17 cellular contexts compared by ENCODE assay signal in genomic region chr1:233299450-233299849, GRCh38. TPM values are rescaled to one million over a fixed set of nuclear protein-coding genes. Genes with fewer than 3 reads are reported as not detected.
A peak's percentile ranks its signal among the peaks of the same experiment; 100 is the strongest.
DNase-seq lines count a peak whose midpoint lies in the region; ATAC-seq, FAIRE-seq and TF ChIP-seq lines count a peak whose summit lies in the region.
"Had no signal": no experiment of that assay in that cellular context is flagged by ENCODE, and none has a peak within 500 bp of the region (broad histone marks: within the 10 kb centered on the region; RNA-seq: fewer than 3 reads in every experiment).

No MANE protein-coding gene starts in this region.

- H3K79me1 ChIP-seq in H1 (ENCODE audit: low read depth, low read length): no peaks in the 10 kb centered on the region

- no peak overlapping the region for H4K5ac ChIP-seq in H1 (ENCODE audit: insufficient read length, low read depth, low read length)

- H4K20me1 ChIP-seq in PC-3 (ENCODE audit: low read length) (peaks cover 3% of the 10 kb centered on the region; the same call in 1 of the 2 replicates), H1 (replicated peaks in 1 of 2; ENCODE audit: control insufficient read depth in 1 of 2, insufficient read depth in 2 of 2, low read length in 2 of 2) (no peaks in the 10 kb centered on the region)

- TF ChIP-seq CTCF in PC-3 (conservative IDR thresholded peaks at IDR 0.05; ENCODE audit: low read depth, low read length) (no peak), H1 (IDR thresholded peaks at IDR 0.05; ENCODE audit: control extremely low read depth in 1 of 3, insufficient read depth in 1 of 3, low read depth in 1 of 3, low read length in 3 of 3) (peak in 2 of 3 experiments; percentile 8 to 21; a peak in 2 of 4 replicates), foreskin fibroblast (IDR thresholded peaks at IDR 0.05; ENCODE audit: low read depth, low read length) (no peak)

- peaks cover 17% of the 10 kb centered on the region for H3K4me1 ChIP-seq in PC-3 (ENCODE audit: insufficient read depth, low read length)
- H3K4me1 ChIP-seq in H1 (replicated peaks in 1 of 4; ENCODE audit: control insufficient read depth in 3 of 4, insufficient read depth in 4 of 4, low read length in 3 of 4): peaks cover 0 to 6% (median 2%) of the 10 kb centered on the region in 4 experiments; a peak in 6 of 7 replicates

- H3K4ac ChIP-seq in H1 (replicated peaks; ENCODE audit: insufficient read length, low read depth, low read length): no peak overlapping the region

- CTCF ChIA-PET in PC-3 (lab: Charles Lee) (interaction anchor here (0.7 kb wide), 1 partner anchor 106 kb away, joined by 3 read pairs; no protein-coding TSS in a partner anchor), H1 (lab: Charles Lee; ENCODE audit: partially characterized antibody) (interaction anchor here (1.3 kb wide), 1 partner anchor 17 kb away, joined by 4 read pairs; no protein-coding TSS in a partner anchor)

- H3K14ac ChIP-seq in H1 (ENCODE audit: insufficient read length): no peak overlapping the region

- H3K27me3 ChIP-seq in PC-3 (ENCODE audit: low read length) (no peaks in the 10 kb centered on the region), H1 (replicated peaks in 1 of 4; ENCODE audit: control insufficient read depth in 3 of 4, extremely low read depth in 1 of 4, insufficient read depth in 3 of 4, low read length in 3 of 4) (no peaks in the 10 kb centered on the region)

- H2BK20ac ChIP-seq in H1 (ENCODE audit: low read length): no peak overlapping the region

- H3F3A ChIP-seq in PC-3 (ENCODE audit: low read length, unreplicated experiment): no peaks in the 10 kb centered on the region

- TF ChIP-seq RAD21 in H1 (IDR thresholded peaks at IDR 0.05 in 1 of 2, conservative IDR thresholded peaks at IDR 0.05 in 1 of 2; ENCODE audit: low read depth in 2 of 2, low read length in 2 of 2): peak in 1 of 2 experiments; percentile 21; a peak in 1 of 4 replicates

- FAIRE-seq in H1 (lab: Jason Lieb, UNC) (no peak), frontal cortex (lab: Jason Lieb, UNC) (no peak)
- FAIRE-seq: A549, G401.6, GM12891, GM19239, HTR-8/SVneo had no signal

- ATAC-seq in PC-3: peak; percentile 29
- ATAC-seq: A549 had no signal

- no peak overlapping the region for H3K4me3 ChIP-seq in PC-3 (ENCODE audit: low read length)
- H3K4me3 ChIP-seq in H1 (ENCODE audit: extremely low read depth in 1 of 4, insufficient read depth in 2 of 4, low read depth in 3 of 4, low read length in 4 of 4): no peak overlapping the region
- H3K4me3 ChIP-seq in foreskin fibroblast (ENCODE audit: low read depth in 1 of 2, low read length in 2 of 2): no peak overlapping the region
- H3K4me3 ChIP-seq: A549 had no signal

- POLR2A ChIA-PET in PC-3 (lab: Charles Lee; ENCODE audit: unreplicated experiment): interaction anchor here (0.6 kb wide), 2 partner anchors 11 to 767 kb away, joined by 3 read pairs; no protein-coding TSS in a partner anchor
- POLR2A ChIA-PET in H1 (lab: Charles Lee; ENCODE audit: partially characterized antibody): no interaction called here

- 74% methylated on average over 5 of the region's 5 CpGs; no CpG with 5 or more reads in 1 of the 2 experiments for WGBS in H1 (ENCODE audit: extremely low coverage in 1 of 2, insufficient coverage in 1 of 2, insufficient read length in 1 of 2, insufficient replicate concordance in 2 of 2, low coverage in 1 of 2, low lambda C conversion rate in 2 of 2, missing lambda C conversion rate in 1 of 2), 2 experiments

- H3K9me3 ChIP-seq in PC-3 (ENCODE audit: low read length): 0 out of 2 replicates have a peak, but pooled peaks cover 6% of the 10 kb centered on the region
- 0 out of 4 replicates have a peak, but pooled peaks cover 0 to 3% of the 10 kb centered on the region in 2 experiments for H3K9me3 ChIP-seq in H1 (ENCODE audit: insufficient read depth in 2 of 2, low read depth in 1 of 2, low read length in 1 of 2)

- H3K18ac ChIP-seq in H1 (ENCODE audit: extremely low read depth, low read length): no peak overlapping the region

- no peak overlapping the region for H2BK12ac ChIP-seq in H1 (ENCODE audit: low read depth, low read length)

- intact Hi-C loops in PC-3 (cut with micrococcal nuclease): no loop called here

- H3K79me2 ChIP-seq in PC-3 (ENCODE audit: low read length) (peaks cover 9% of the 10 kb centered on the region), H1 (ENCODE audit: control insufficient read depth in 1 of 2, insufficient read depth in 2 of 2, low read length in 2 of 2) (peaks cover 7 to 21% of the 10 kb centered on the region in 2 experiments)

- no peak for TF ChIP-seq EP300 in H1 (IDR thresholded peaks at IDR 0.05; ENCODE audit: borderline replicate concordance in 1 of 2, low read depth in 2 of 2, low read length in 2 of 2)

- H3K36me3 ChIP-seq in PC-3 (ENCODE audit: low read depth, low read length): no peaks in the 10 kb centered on the region
- H3K36me3 ChIP-seq in H1 (ENCODE audit: control insufficient read depth in 2 of 4, insufficient read depth in 4 of 4, low read length in 3 of 4): no peaks in the 10 kb centered on the region

- no TSS peak for BruUV-seq in PC-3 (replicated peaks; lab: Mats Ljungman, UMichigan)

- H3K9ac ChIP-seq in PC-3 (ENCODE audit: low read length): no peak overlapping the region
- H3K9ac ChIP-seq in H1 (replicated peaks in 1 of 4; ENCODE audit: extremely low read depth in 1 of 4, low read depth in 3 of 4, low read length in 3 of 4): no peak overlapping the region

- no peak overlapping the region for H3K4me2 ChIP-seq in PC-3 (ENCODE audit: low read length)
- no peak overlapping the region for H3K4me2 ChIP-seq in H1 (ENCODE audit: insufficient read depth in 1 of 2, low read depth in 2 of 2, low read length in 2 of 2)
- H3K4me2 ChIP-seq: A549 had no signal

- DNase-seq in ELF-1 (ENCODE audit: low read depth, low spot score) (peak; percentile 6), NCI-H146 (lab: John Stamatoyannopoulos, UW) (peak; percentile 25), PC-3 (peak; percentile 24), H1 (ENCODE audit: low read depth in 1 of 2, low spot score in 2 of 2) (no peak), EL (no peak), activated T-cell treated with anti-CD3 and anti-CD28 coated beads for 4 hours (no peak), foreskin fibroblast (no peak), frontal cortex (ENCODE audit: low spot score in 2 of 2) (no peak)
- DNase-seq: Caco-2; CD8-positive, alpha-beta memory T cell; HCEC 1CT; HFFc6 had no signal

- H2BK5ac ChIP-seq in H1 (ENCODE audit: low read depth, low read length): no peak overlapping the region

- H4K8ac ChIP-seq in H1 (ENCODE audit: extremely low read depth, insufficient read depth, low read length): no peak overlapping the region

- no peak overlapping the region for H3K23ac ChIP-seq in H1 (ENCODE audit: insufficient read length)

- H3K27ac ChIP-seq in PC-3 (ENCODE audit: low read length) (no peak overlapping the region), H1 (ENCODE audit: low read depth, low read length) (no peak overlapping the region)
- H3K27ac ChIP-seq: A549 had no signal

- no peaks in the 10 kb centered on the region for H3K9me2 ChIP-seq in PC-3 (replicated peaks; ENCODE audit: low read length)

- H3K23me2 ChIP-seq in H1 (ENCODE audit: low read depth, low read length): no peaks in the 10 kb centered on the region

- H3K56ac ChIP-seq in H1 (replicated peaks; ENCODE audit: insufficient read length, low read depth, low read length): no peak overlapping the region

- no peak for TF ChIP-seq POLR2A in H1 (IDR thresholded peaks at IDR 0.05; ENCODE audit: control extremely low read depth in 1 of 2, low read depth in 2 of 2, low read length in 2 of 2)

- no peak overlapping the region for H2AFZ ChIP-seq in PC-3 (ENCODE audit: low read length)
- no peak overlapping the region for H2AFZ ChIP-seq in H1 (ENCODE audit: low read length)

- H4K91ac ChIP-seq in H1 (replicated peaks; ENCODE audit: insufficient read length, low read length): no peak overlapping the region

- no peak overlapping the region for H2BK120ac ChIP-seq in H1 (replicated peaks; ENCODE audit: low read depth, low read length)

- H2AK5ac ChIP-seq in H1 (ENCODE audit: low read depth, low read length): no peak overlapping the region

- H2BK15ac ChIP-seq in H1 (ENCODE audit: low read length): 0 out of 2 replicates have a peak overlapping the region, but pooled peaks have one; percentile 8

TF ChIP-seq in H1, 55 proteins besides CTCF, POLR2A, EP300 and RAD21 (continues in another document):
- no peak for TF ChIP-seq FOSL1 (IDR thresholded peaks at IDR 0.05; ENCODE audit: insufficient read depth, low read depth, low read length)
- TF ChIP-seq ATF2 (IDR thresholded peaks at IDR 0.05; ENCODE audit: low read length): no peak

RNA-seq across cellular contexts. Expression of gene PCNX2, which starts 3.9 kb away (rescaled TPM):
- total RNA-seq in PC-3 (2014; rRNA removed) (17.3 and 34.6 TPM in 2 replicates), frontal cortex (228 TPM)
- 44.1 and 46.1 TPM in 2 replicates for total RNA-seq in H1 (2021; fragmentation: NEBNext Ultra II Directional; extraction: Animal tissue kit (Norgen Biotek cat#: 25700))
- 51.2 and 57.6 TPM in 2 replicates for polyA plus RNA-seq in H1 (2011; rRNA removed)
- polyA plus RNA-seq in H1 (2011; cell fraction: cytosol; rRNA removed): 42.6 TPM
- 152 TPM for polyA plus RNA-seq in H1 (2011; cell fraction: nucleus; rRNA removed)
- 32.6 to 41.9 TPM (median 40.0 TPM) in 4 replicates for polyA plus RNA-seq in H1 (2012, experiment 1 of 2)
- polyA plus RNA-seq in H1 (2012, experiment 2 of 2): 12.5 TPM
- 47.6 TPM for polyA plus RNA-seq in H1 (2013, experiment 1 of 2)
- 44.7 TPM for polyA plus RNA-seq in H1 (2013, experiment 2 of 2)
- 243 and 250 TPM in 2 replicates for polyA minus RNA-seq in H1 (2011; rRNA and poly(A)+ RNA removed)
- polyA minus RNA-seq in H1 (2011; cell fraction: cytosol; rRNA and poly(A)+ RNA removed): 71.0 TPM
- polyA minus RNA-seq in H1 (2011; cell fraction: nucleus; rRNA and poly(A)+ RNA removed): 298 TPM

RNA-seq across cellular contexts. Expression of gene MAP3K21, which starts 28.1 kb away (rescaled TPM):
- total RNA-seq in PC-3 (2014; rRNA removed): 13.7 and 17.1 TPM in 2 replicates
- 21.3 and 21.8 TPM in 2 replicates for total RNA-seq in H1 (2021; fragmentation: NEBNext Ultra II Directional; extraction: Animal tissue kit (Norgen Biotek cat#: 25700))
- polyA plus RNA-seq in H1 (2011; rRNA removed): 15.9 and 21.2 TPM in 2 replicates
- polyA plus RNA-seq in H1 (2011; cell fraction: cytosol; rRNA removed): 17.9 TPM
- polyA plus RNA-seq in H1 (2011; cell fraction: nucleus; rRNA removed): 22.2 TPM
- polyA plus RNA-seq in H1 (2012, experiment 1 of 2): 7.9 to 12.9 TPM (median 10.6 TPM) in 4 replicates
- 1.2 TPM for polyA plus RNA-seq in H1 (2012, experiment 2 of 2)
- polyA plus RNA-seq in H1 (2013, experiment 1 of 2): 14.3 TPM
- polyA plus RNA-seq in H1 (2013, experiment 2 of 2): 14.5 TPM
- polyA minus RNA-seq in H1 (2011; rRNA and poly(A)+ RNA removed): 35.7 and 37.4 TPM in 2 replicates
- 16.2 TPM for polyA minus RNA-seq in H1 (2011; cell fraction: cytosol; rRNA and poly(A)+ RNA removed)
- 25.9 TPM for polyA minus RNA-seq in H1 (2011; cell fraction: nucleus; rRNA and poly(A)+ RNA removed)
- total RNA-seq in frontal cortex: 2.9 TPM

Comparison
In these comparisons a context has a peak if more than half of its experiments do, and no peak if none do; other contexts are left out.
1. DNase-seq: peak in ELF-1 (single experiment), NCI-H146 (single experiment) and PC-3 (single experiment); none in H1 (0 of 2), EL (single experiment), activated T-cell treated with anti-CD3 and anti-CD28 coated beads for 4 hours (single experiment), foreskin fibroblast (0 of 2) and frontal cortex (0 of 2).
2. CTCF ChIP-seq: peak in H1 (2 of 3); none in PC-3 (single experiment) and foreskin fibroblast (single experiment).